In the genomic region with DNA sequence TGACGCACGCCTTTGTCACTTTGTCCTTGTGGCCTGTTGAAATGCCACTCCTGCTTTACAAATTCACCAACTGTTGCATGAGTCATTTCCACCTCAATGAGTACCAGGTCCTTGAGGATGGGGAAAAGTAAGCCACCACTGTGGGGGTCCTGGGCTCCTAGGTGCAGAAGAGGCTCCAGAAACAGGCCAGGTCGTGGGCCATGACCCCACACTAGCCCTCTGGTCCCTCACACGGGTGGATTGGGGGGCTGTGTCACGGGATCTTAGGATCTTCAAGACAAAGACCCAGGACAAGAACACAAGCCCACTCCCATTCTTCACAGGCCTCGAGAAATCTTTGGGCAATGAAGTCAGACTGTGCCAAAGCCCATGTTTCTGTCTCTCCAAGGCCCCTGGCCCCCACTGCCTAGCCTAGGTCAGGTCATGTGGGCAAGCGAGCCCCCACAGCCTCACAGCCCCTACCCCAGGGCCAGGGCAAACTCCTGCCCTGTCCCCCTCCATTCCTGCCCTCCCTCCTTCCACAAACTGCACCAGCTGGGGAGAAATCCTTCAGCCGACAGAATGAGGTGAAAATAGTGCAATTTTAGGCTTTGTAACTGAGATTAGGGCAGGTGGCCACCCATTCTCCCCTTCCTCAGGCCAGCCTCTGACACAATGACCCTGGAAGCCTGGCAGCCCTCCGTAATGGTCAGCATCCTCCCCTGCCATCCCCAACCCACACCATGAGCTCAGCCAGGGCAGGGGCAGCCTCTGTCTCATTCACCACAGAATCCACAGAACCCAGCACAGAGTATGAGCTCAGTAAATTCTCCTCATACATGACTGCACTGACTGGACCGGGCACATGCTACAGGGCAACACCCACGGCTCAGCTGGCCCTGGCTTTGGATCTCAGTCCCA, we compare ENCODE assay signal across 13 cellular contexts. TPM values are rescaled to one million over a fixed set of nuclear protein-coding genes. Genes with fewer than 3 reads are reported as not detected.
A peak's percentile ranks its signal among the peaks of the same experiment; 100 is the strongest.
DNase-seq lines count a peak whose midpoint lies in the region; ATAC-seq and TF ChIP-seq lines count a peak whose summit lies in the region.
"Had no signal": no experiment of that assay in that cellular context is flagged by ENCODE, and none has a peak within 500 bp of the region (broad histone marks: within the 10 kb centered on the region; RNA-seq: fewer than 3 reads in every experiment).

No MANE protein-coding gene starts in this region.

- intact Hi-C loops in dorsolateral prefrontal cortex (cut with DNase I), result loop anchor here in 1 of 2 donors (2.0 kb wide), 1 partner anchor 27 kb away; no protein-coding TSS in a partner anchor
- intact Hi-C loops in activated CD4-positive, alpha-beta memory T cell treated with anti-CD3 and anti-CD28 coated beads for 36 hours (cut with micrococcal nuclease), result no loop called here

- H3K18ac ChIP-seq in H9 (ENCODE audit: insufficient read length, low read depth, low read length) (no peak overlapping the region), neuronal stem cell (ENCODE audit: low read length) (peak overlapping the region; percentile 66)

- H3K36me3 Mint-ChIP-seq in H9 (ENCODE audit: insufficient read depth in 1 of 3, low read depth in 3 of 3), result peaks cover 0 to 3% (median 0%) of the 10 kb centered on the region in 3 experiments; a peak in 1 of 7 replicates
- no peaks in the 10 kb centered on the region for H3K36me3 Mint-ChIP-seq in activated CD4-positive, alpha-beta memory T cell treated with anti-CD3 and anti-CD28 coated beads for 36 hours
- H3K36me3 Mint-ChIP-seq: stimulated activated memory B cell treated with anti-CD40 and anti-IgM and Interleukin-4, amounts not matched to agents 10 μg/mL and 1 μg/mL and 100 μg/mL, for 72 hours had no signal

- H3K4me1 ChIP-seq in H9 (ENCODE audit: insufficient read depth, low read length) (0 out of 2 replicates have a peak, but pooled peaks cover 1% of the 10 kb centered on the region), neuronal stem cell (ENCODE audit: control insufficient read depth in 2 of 2, insufficient read depth in 1 of 2, low read depth in 1 of 2, low read length in 2 of 2) (peaks cover 0 to 15% of the 10 kb centered on the region in 2 donors)
- H3K4me1 ChIP-seq: BLaER1 had no signal

- H3K27ac Mint-ChIP-seq in H9, result no peak overlapping the region
- no peak overlapping the region for H3K27ac Mint-ChIP-seq in activated CD4-positive, alpha-beta memory T cell treated with anti-CD3 and anti-CD28 coated beads for 36 hours
- H3K27ac Mint-ChIP-seq: stimulated activated memory B cell treated with anti-CD40 and anti-IgM and Interleukin-4, amounts not matched to agents 10 μg/mL and 1 μg/mL and 100 μg/mL, for 72 hours had no signal

- H3K14ac ChIP-seq in H9 (ENCODE audit: insufficient read depth, low read length), result no peak overlapping the region; the same call in 1 of the 2 replicates
- H3K14ac ChIP-seq in neuronal stem cell (ENCODE audit: low read length), result no peak overlapping the region

- no peak overlapping the region for H3K4me3 Mint-ChIP-seq in H9
- H3K4me3 Mint-ChIP-seq in activated CD4-positive, alpha-beta memory T cell treated with anti-CD3 and anti-CD28 coated beads for 36 hours, result no peak overlapping the region
- H3K4me3 Mint-ChIP-seq: stimulated activated memory B cell treated with anti-CD40 and anti-IgM and Interleukin-4, amounts not matched to agents 10 μg/mL and 1 μg/mL and 100 μg/mL, for 72 hours had no signal

- H2AK5ac ChIP-seq in H9 (ENCODE audit: insufficient read length, low read length) (no peak overlapping the region), neuronal stem cell (ENCODE audit: low read depth, low read length) (peak overlapping the region; percentile 2)

- no peak overlapping the region for H3T11ph ChIP-seq in H9 (ENCODE audit: low read length)

- H4K5ac ChIP-seq in H9 (ENCODE audit: insufficient read length, low read depth, low read length), result no peak overlapping the region

- H2BK15ac ChIP-seq in H9 (ENCODE audit: low read depth, low read length), result no peak overlapping the region
- peak overlapping the region; percentile 1 for H2BK15ac ChIP-seq in neuronal stem cell (ENCODE audit: low read length)

- H3K9ac ChIP-seq in H9 (ENCODE audit: extremely low read depth, insufficient read length, low read length) (no peak overlapping the region), neuronal stem cell (ENCODE audit: low read depth, low read length, poor library complexity) (peak overlapping the region; percentile 37)
- H3K9ac ChIP-seq: BLaER1 had no signal

- H4K91ac ChIP-seq in H9 (ENCODE audit: insufficient read length, low read depth, low read length), result no peak overlapping the region
- H4K91ac ChIP-seq in neuronal stem cell (ENCODE audit: low read depth, low read length, poor library complexity), result peak overlapping the region; percentile 15

- H3K79me1 ChIP-seq in H9 (ENCODE audit: insufficient read depth, low read depth, low read length, poor library complexity, severe bottlenecking) (no peaks in the 10 kb centered on the region), neuronal stem cell (ENCODE audit: low read depth, low read length) (peaks cover 2% of the 10 kb centered on the region)

- H3K4me2 ChIP-seq in H9 (ENCODE audit: insufficient read depth, insufficient read length, low read length) (no peak overlapping the region), neuronal stem cell (ENCODE audit: insufficient read depth, low read length, poor library complexity, severe bottlenecking) (no peak overlapping the region)
- H3K4me2 ChIP-seq: BLaER1 had no signal

- peaks cover 0 to 14% of the 10 kb centered on the region in 2 donors for H3K36me3 ChIP-seq in neuronal stem cell (replicated peaks in 1 of 2; ENCODE audit: control insufficient read depth in 2 of 2, insufficient read depth in 2 of 2, low read length in 2 of 2)
- H3K36me3 ChIP-seq: BLaER1 had no signal

- no peak overlapping the region for H2AFZ ChIP-seq in H9 (ENCODE audit: low read length)
- H2AFZ ChIP-seq in neuronal stem cell (ENCODE audit: low read length), result no peak overlapping the region

- no peaks in the 10 kb centered on the region for H4K20me1 ChIP-seq in H9 (ENCODE audit: control insufficient read depth, insufficient read depth, insufficient read length)
- H4K20me1 ChIP-seq: BLaER1 had no signal

- H3K9me3 ChIP-seq in H9 (ENCODE audit: control insufficient read depth, low read depth, low read length) (no peaks in the 10 kb centered on the region), neuronal stem cell (replicated peaks in 1 of 2; ENCODE audit: control insufficient read depth in 2 of 2, insufficient read depth in 1 of 2, low read depth in 1 of 2, low read length in 2 of 2) (no peaks in the 10 kb centered on the region)
- H3K9me3 ChIP-seq: BLaER1 had no signal

- peak; percentile 85 for DNase-seq in AG08396 (ENCODE audit: low spot score)
- DNase-seq in H9, result peak; percentile 31
- peak in 7 of 10 donors; percentile 9 to 48 (median 35) for DNase-seq in dorsolateral prefrontal cortex
- no peak for DNase-seq in neuronal stem cell (ENCODE audit: low spot score)
- DNase-seq in activated CD4-positive, alpha-beta memory T cell treated with anti-CD3 and anti-CD28 coated beads for 36 hours, result no peak
- DNase-seq: NCI-H1048, NCI-H774 had no signal

- no peak overlapping the region for H2BK20ac ChIP-seq in H9 (ENCODE audit: low read depth, low read length, poor library complexity, severe bottlenecking)

- ATAC-seq in HG03196 (IDR thresholded peaks at IDR 0.05; ENCODE audit: unreplicated experiment) (no peak), GM19023 (IDR thresholded peaks at IDR 0.05; ENCODE audit: unreplicated experiment) (no peak), GM18868 (IDR thresholded peaks at IDR 0.05; ENCODE audit: unreplicated experiment) (no peak)
- ATAC-seq: stimulated activated memory B cell treated with anti-CD40 and anti-IgM and Interleukin-4, amounts not matched to agents 10 μg/mL and 1 μg/mL and 100 μg/mL, for 72 hours had no signal

- CTCF ChIA-PET in activated CD4-positive, alpha-beta memory T cell treated with anti-CD3 and anti-CD28 coated beads for 36 hours (lab: Charles Lee), result no interaction called here

- H3K4ac ChIP-seq in H9 (ENCODE audit: low read depth, low read length) (no peak overlapping the region), neuronal stem cell (ENCODE audit: low read length) (peak overlapping the region; percentile 1)

- TF ChIP-seq CTCF in H9 (conservative IDR thresholded peaks at IDR 0.05) (no peak), dorsolateral prefrontal cortex (IDR thresholded peaks at IDR 0.05 in 54 of 56, conservative IDR thresholded peaks at IDR 0.05 in 2 of 56; ENCODE audit: low read depth in 1 of 56, partially characterized antibody in 56 of 56) (no peak)

- no peaks in the 10 kb centered on the region for H3K23me2 ChIP-seq in H9 (ENCODE audit: insufficient read length, low read depth, low read length, poor library complexity, severe bottlenecking)

- H3K27ac ChIP-seq in H9 (ENCODE audit: insufficient read length, low read depth, low read length) (no peak overlapping the region), dorsolateral prefrontal cortex (no peak overlapping the region), neuronal stem cell (replicated peaks; ENCODE audit: low read length) (no peak overlapping the region)
- H3K27ac ChIP-seq: BLaER1, SK-N-MC had no signal

- H3K56ac ChIP-seq in H9 (ENCODE audit: insufficient read length, low read depth, low read length), result no peak overlapping the region

- H3K23ac ChIP-seq in H9 (ENCODE audit: insufficient read length, low read depth, low read length), result no peak overlapping the region
- H3K23ac ChIP-seq in neuronal stem cell (ENCODE audit: low read depth, low read length, poor library complexity), result peak overlapping the region; percentile 5

- no peak overlapping the region for H2BK5ac ChIP-seq in H9 (ENCODE audit: insufficient read length, low read length)
- H2BK5ac ChIP-seq in neuronal stem cell (ENCODE audit: low read length), result no peak overlapping the region

- H2BK12ac ChIP-seq in H9 (ENCODE audit: insufficient read length, low read depth, low read length) (no peak overlapping the region), neuronal stem cell (ENCODE audit: low read length) (no peak overlapping the region)

- H2BK120ac ChIP-seq in H9 (ENCODE audit: low read depth, low read length, poor library complexity, severe bottlenecking), result no peak overlapping the region
- H2BK120ac ChIP-seq in neuronal stem cell (ENCODE audit: low read depth, low read length), result no peak overlapping the region

- POLR2A ChIA-PET in activated CD4-positive, alpha-beta memory T cell treated with anti-CD3 and anti-CD28 coated beads for 36 hours (lab: Charles Lee), result no interaction called here

- H3K79me2 ChIP-seq in H9 (ENCODE audit: insufficient read depth, low read length), result no peaks in the 10 kb centered on the region

- WGBS in H9 (ENCODE audit: extremely low coverage, insufficient read length, low lambda C conversion rate), result no CpG with 5 or more reads among the region's 11 CpGs
- WGBS in neuronal stem cell (ENCODE audit: extremely low coverage in 2 of 2, insufficient read length in 2 of 2, insufficient replicate concordance in 1 of 2), 2 donors, result no CpG with 5 or more reads among the region's 11 CpGs

- H3K9me3 Mint-ChIP-seq in H9, result no peaks in the 10 kb centered on the region
- no peaks in the 10 kb centered on the region for H3K9me3 Mint-ChIP-seq in activated CD4-positive, alpha-beta memory T cell treated with anti-CD3 and anti-CD28 coated beads for 36 hours
- H3K9me3 Mint-ChIP-seq: stimulated activated memory B cell treated with anti-CD40 and anti-IgM and Interleukin-4, amounts not matched to agents 10 μg/mL and 1 μg/mL and 100 μg/mL, for 72 hours had no signal

- H4K8ac ChIP-seq in H9 (replicated peaks; ENCODE audit: insufficient read length, low read depth, low read length), result no peak overlapping the region
- H4K8ac ChIP-seq in neuronal stem cell (ENCODE audit: low read depth, low read length), result no peak overlapping the region

- peaks cover 12 to 13% of the 10 kb centered on the region in 2 experiments for H3K4me1 Mint-ChIP-seq in H9
- no peaks in the 10 kb centered on the region for H3K4me1 Mint-ChIP-seq in activated CD4-positive, alpha-beta memory T cell treated with anti-CD3 and anti-CD28 coated beads for 36 hours (ENCODE audit: low read depth)
- H3K4me1 Mint-ChIP-seq: stimulated activated memory B cell treated with anti-CD40 and anti-IgM and Interleukin-4, amounts not matched to agents 10 μg/mL and 1 μg/mL and 100 μg/mL, for 72 hours had no signal

- peaks cover 5% of the 10 kb centered on the region for H3K27me3 Mint-ChIP-seq in H9 (ENCODE audit: low read depth)
- peaks cover 3% of the 10 kb centered on the region for H3K27me3 Mint-ChIP-seq in activated CD4-positive, alpha-beta memory T cell treated with anti-CD3 and anti-CD28 coated beads for 36 hours
- H3K27me3 Mint-ChIP-seq: stimulated activated memory B cell treated with anti-CD40 and anti-IgM and Interleukin-4, amounts not matched to agents 10 μg/mL and 1 μg/mL and 100 μg/mL, for 72 hours had no signal

- H3K4me3 ChIP-seq in dorsolateral prefrontal cortex (no peak overlapping the region), neuronal stem cell (ENCODE audit: low read length in 2 of 2) (peak overlapping the region in 1 of 2 donors; percentile 9)
- H3K4me3 ChIP-seq: BLaER1, SK-N-MC had no signal

- H3K27me3 ChIP-seq in H9 (ENCODE audit: insufficient read depth, low read length), result no peaks in the 10 kb centered on the region
- H3K27me3 ChIP-seq in dorsolateral prefrontal cortex, result peaks cover 0 to 74% (median 14%) of the 10 kb centered on the region in 45 donors
- peaks cover 0 to 68% (median 0%) of the 10 kb centered on the region in 3 experiments for H3K27me3 ChIP-seq in neuronal stem cell (ENCODE audit: control insufficient read depth in 3 of 3, insufficient read depth in 3 of 3, low read depth in 1 of 3, low read length in 3 of 3)
- H3K27me3 ChIP-seq: BLaER1 had no signal

RNA-seq across cellular contexts. Expression of a gene that starts 8.3 kb away (rescaled TPM):
- 10.1 and 10.5 TPM in 2 replicates for total RNA-seq in H9 (2021)
- 1 to 10 TPM in 66 of 120 experiments, under 1 TPM in 47, not detected in 7; 0.36 to 2.4 (median 1.1) TPM for total RNA-seq in dorsolateral prefrontal cortex
- 4.9 TPM for polyA plus RNA-seq in neuronal stem cell (2013, experiment 1 of 2)
- 4.9 TPM for polyA plus RNA-seq in neuronal stem cell (2013, experiment 2 of 2)
- not detected for total RNA-seq in activated CD4-positive, alpha-beta memory T cell treated with anti-CD3 and anti-CD28 coated beads for 36 hours

RNA-seq across cellular contexts. Expression of a gene that starts 30.8 kb away (rescaled TPM):
- total RNA-seq in H9 (2021) (0.59 and 0.81 TPM in 2 replicates), dorsolateral prefrontal cortex (10 to 100 TPM in 6 of 120 experiments, 1 to 10 TPM in 113, under 1 TPM in 1; 0.59 to 12.7 (median 5.1) TPM)
- 0.22 TPM for polyA plus RNA-seq in neuronal stem cell (2013, experiment 1 of 2)
- 0.24 TPM for polyA plus RNA-seq in neuronal stem cell (2013, experiment 2 of 2)
- total RNA-seq in activated CD4-positive, alpha-beta memory T cell treated with anti-CD3 and anti-CD28 coated beads for 36 hours, result under 1 TPM; 0.51 to 0.71 TPM

Comparison
In these comparisons a context has a peak if more than half of its experiments do, and no peak if none do; other contexts are left out.
1. DNase-seq: peak in AG08396 (single experiment), H9 (single experiment) and dorsolateral prefrontal cortex (7 of 10); none in neuronal stem cell (single experiment) and activated CD4-positive, alpha-beta memory T cell treated with anti-CD3 and anti-CD28 coated beads for 36 hours (single experiment).